In genomic region chrX:19382500-19383145, GRCh38 we compare ENCODE assay signal across 8 cellular contexts. TPM values are rescaled to one million over a fixed set of nuclear protein-coding genes. Genes with fewer than 3 reads are reported as not detected.
DNase-seq lines count a peak whose midpoint lies in the region; ATAC-seq and TF ChIP-seq lines count a peak whose summit lies in the region.

No MANE protein-coding gene starts in this region.

- H3K27ac Mint-ChIP-seq in activated CD4-positive, alpha-beta T cell treated with anti-CD3 and anti-CD28 coated beads, Interleukin-2, amount 10 ng/mL, durations not matched to agents 7 days and 5 days: no peak overlapping the region
- no peak overlapping the region for H3K27ac Mint-ChIP-seq in endodermal cell
- no peak overlapping the region for H3K27ac Mint-ChIP-seq in naive B cell

- no peaks in the 10 kb centered on the region for H3K27me3 ChIP-seq in endodermal cell (ENCODE audit: control insufficient read depth, insufficient read depth, low read length, poor library complexity, severe bottlenecking)
- H3K27me3 ChIP-seq in thyroid gland: no peaks in the 10 kb centered on the region

- ATAC-seq in GM19438 (IDR thresholded peaks at IDR 0.05; ENCODE audit: low read depth, unreplicated experiment) (peak; percentile 60), naive B cell (ENCODE audit: low read depth in 2 of 2) (peak in 1 of 2 donors; percentile 51), HG03135 (IDR thresholded peaks at IDR 0.05; ENCODE audit: unreplicated experiment) (no peak)

- H3K4me1 ChIP-seq in endodermal cell (ENCODE audit: control insufficient read depth, insufficient read depth, low read length): no peaks in the 10 kb centered on the region
- no peaks in the 10 kb centered on the region for H3K4me1 ChIP-seq in thyroid gland

- intact Hi-C loops in thyroid gland (cut with DNase I): no loop called here

- DNase-seq in Ammon's horn (ENCODE audit: low spot score) (peak; percentile 48), NCI-H2107 (lab: John Stamatoyannopoulos, UW) (peak; percentile 17), endodermal cell (peak; percentile 91), naive B cell (peak; percentile 3), thyroid gland (peak; percentile 48 to 50)
- DNase-seq in activated CD4-positive, alpha-beta T cell treated with anti-CD3 and anti-CD28 coated beads, Interleukin-2, amount 10 ng/mL, durations not matched to agents 7 days and 5 days: peak; percentile 65

- POLR2A ChIA-PET in activated CD4-positive, alpha-beta T cell treated with anti-CD3 and anti-CD28 coated beads, Interleukin-2, amount 10 ng/mL, durations not matched to agents 7 days and 5 days (lab: Charles Lee): no interaction called here

- H3K36me3 Mint-ChIP-seq in activated CD4-positive, alpha-beta T cell treated with anti-CD3 and anti-CD28 coated beads, Interleukin-2, amount 10 ng/mL, durations not matched to agents 7 days and 5 days (ENCODE audit: low read depth): no peaks in the 10 kb centered on the region
- H3K36me3 Mint-ChIP-seq in endodermal cell (ENCODE audit: low read depth) (peaks cover 3% of the 10 kb centered on the region), naive B cell (no peaks in the 10 kb centered on the region)

- no peak overlapping the region for H3K27ac ChIP-seq in endodermal cell (ENCODE audit: low read depth, low read length)
- H3K27ac ChIP-seq in thyroid gland: no peak overlapping the region

- 31 to 33% methylated on average over 5 to 16 of the region's 16 CpGs for WGBS in endodermal cell (ENCODE audit: insufficient coverage in 1 of 2, insufficient read length in 1 of 2), 2 experiments
- WGBS in thyroid gland, 2 donors: 30 to 43% methylated on average over 11 of the region's 16 CpGs

- no peak for TF ChIP-seq POLR2A in thyroid gland (IDR thresholded peaks at IDR 0.05)

- CTCF ChIA-PET in activated CD4-positive, alpha-beta T cell treated with anti-CD3 and anti-CD28 coated beads, Interleukin-2, amount 10 ng/mL, durations not matched to agents 7 days and 5 days (lab: Charles Lee): interaction anchor here (1.2 to 1.9 kb wide), 2 partner anchors 10 to 153 kb away, joined by 3 to 10 read pairs; no protein-coding TSS in a partner anchor

- H3K9me3 Mint-ChIP-seq in activated CD4-positive, alpha-beta T cell treated with anti-CD3 and anti-CD28 coated beads, Interleukin-2, amount 10 ng/mL, durations not matched to agents 7 days and 5 days: no peaks in the 10 kb centered on the region
- H3K9me3 Mint-ChIP-seq in endodermal cell (peaks cover 63% of the 10 kb centered on the region), naive B cell (peaks cover 0 to 4% (median 2%) of the 10 kb centered on the region in 7 donors)

- H3K4me1 Mint-ChIP-seq in activated CD4-positive, alpha-beta T cell treated with anti-CD3 and anti-CD28 coated beads, Interleukin-2, amount 10 ng/mL, durations not matched to agents 7 days and 5 days: no peaks in the 10 kb centered on the region
- H3K4me1 Mint-ChIP-seq in endodermal cell: no peaks in the 10 kb centered on the region
- no peaks in the 10 kb centered on the region for H3K4me1 Mint-ChIP-seq in naive B cell

- TF ChIP-seq CTCF in endodermal cell (conservative IDR thresholded peaks at IDR 0.05) (peak; percentile 75), thyroid gland (IDR thresholded peaks at IDR 0.05) (peak in 5 of 6 experiments; percentile 14 to 51 (median 29))

- H3K36me3 ChIP-seq in endodermal cell (ENCODE audit: control insufficient read depth, insufficient read depth, low read length) (no peaks in the 10 kb centered on the region), thyroid gland (no peaks in the 10 kb centered on the region)

- H3K9ac ChIP-seq in endodermal cell (ENCODE audit: extremely low read depth, low read length, poor library complexity, severe bottlenecking): no peak overlapping the region

- H3K4me3 ChIP-seq in endodermal cell (ENCODE audit: low read length): no peak overlapping the region
- H3K4me3 ChIP-seq in thyroid gland (replicated peaks in 1 of 3): no peak overlapping the region

- peaks cover 3% of the 10 kb centered on the region for H3K27me3 Mint-ChIP-seq in activated CD4-positive, alpha-beta T cell treated with anti-CD3 and anti-CD28 coated beads, Interleukin-2, amount 10 ng/mL, durations not matched to agents 7 days and 5 days
- H3K27me3 Mint-ChIP-seq in endodermal cell (ENCODE audit: insufficient read depth) (no peaks in the 10 kb centered on the region), naive B cell (peaks cover 0 to 14% (median 6%) of the 10 kb centered on the region in 3 donors)

- H3K9me3 ChIP-seq in endodermal cell (ENCODE audit: control insufficient read depth, low read length): no peaks in the 10 kb centered on the region
- no peaks in the 10 kb centered on the region for H3K9me3 ChIP-seq in thyroid gland

- H3K4me3 Mint-ChIP-seq in activated CD4-positive, alpha-beta T cell treated with anti-CD3 and anti-CD28 coated beads, Interleukin-2, amount 10 ng/mL, durations not matched to agents 7 days and 5 days: no peak overlapping the region
- H3K4me3 Mint-ChIP-seq in endodermal cell (no peak overlapping the region), naive B cell (no peak overlapping the region)

RNA-seq across cellular contexts. Expression of gene PDHA1, which starts 38.9 kb away (rescaled TPM):
- total RNA-seq in activated CD4-positive, alpha-beta T cell treated with anti-CD3 and anti-CD28 coated beads, Interleukin-2, amount 10 ng/mL, durations not matched to agents 7 days and 5 days: 100 to 1,000 TPM; 114 to 127 TPM
- total RNA-seq in endodermal cell (100 to 1,000 TPM; 341 to 362 TPM), thyroid gland (100 to 1,000 TPM; 102 to 131 (median 123) TPM)
- 170 TPM for polyA plus RNA-seq in endodermal cell (2013, experiment 1 of 2)
- polyA plus RNA-seq in endodermal cell (2013, experiment 2 of 2): 164 TPM
- polyA plus RNA-seq in naive B cell (ENCODE audit: low read depth in 6 of 6): 10 to 100 TPM; 45.1 to 83.7 (median 61.7) TPM

Comparison
In these comparisons a context has a peak if more than half of its experiments do, and no peak if none do; other contexts are left out.
1. DNase-seq: peak in every context shown above with its lines; median percentile 91 in endodermal cell; 65 in activated CD4-positive, alpha-beta T cell treated with anti-CD3 and anti-CD28 coated beads, Interleukin-2, amount 10 ng/mL, durations not matched to agents 7 days and 5 days; 49 in thyroid gland; 48 in Ammon's horn; 17 in NCI-H2107; 3 in naive B cell.